Comparison of ENCODE assay signal across 8 cellular contexts in the genomic region with DNA sequence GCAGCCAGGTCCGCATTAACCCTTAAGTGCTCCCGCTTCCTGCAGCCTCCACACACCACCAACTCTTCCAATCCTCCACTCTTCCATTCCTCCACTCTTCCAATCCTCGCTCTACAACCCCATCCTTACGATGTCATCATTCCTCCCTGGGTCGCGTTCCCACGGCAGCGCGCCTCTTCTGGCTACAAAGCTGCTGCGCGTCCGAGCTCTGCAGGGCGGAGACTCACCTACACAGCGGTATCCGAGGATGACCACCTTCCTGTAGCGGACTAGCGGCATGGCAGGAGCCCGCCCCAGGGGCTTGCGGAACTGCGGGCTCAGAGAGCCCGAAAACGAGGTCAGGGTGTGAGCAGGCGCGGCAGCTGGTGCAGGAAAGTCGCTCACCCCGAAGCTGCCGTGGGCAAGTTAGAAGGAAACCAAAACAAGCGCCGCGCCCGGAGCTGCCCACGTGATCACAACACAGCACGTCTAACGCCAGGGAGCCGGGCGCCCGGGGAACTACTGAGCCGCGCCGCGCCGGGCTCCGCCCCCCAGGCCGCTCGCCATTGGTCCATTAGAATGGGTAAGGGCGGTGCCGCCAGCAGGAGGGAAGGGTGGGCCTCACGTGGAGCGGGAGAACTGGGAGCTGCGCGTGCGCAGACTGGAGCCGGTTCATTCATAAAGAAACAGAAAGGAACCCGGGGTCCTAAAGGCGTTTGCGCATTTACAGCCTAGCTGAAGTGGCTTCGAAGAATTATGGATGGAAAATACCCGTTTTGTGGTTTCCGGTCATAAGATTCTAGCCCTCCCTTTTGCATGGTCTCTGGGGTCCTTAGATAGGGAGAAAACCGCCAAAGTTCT. TPM values are rescaled to one million over a fixed set of nuclear protein-coding genes. Genes with fewer than 3 reads are reported as not detected.
DNase-seq lines count a peak whose midpoint lies in the region; ATAC-seq and TF ChIP-seq lines count a peak whose summit lies in the region.

A gene with protein sequence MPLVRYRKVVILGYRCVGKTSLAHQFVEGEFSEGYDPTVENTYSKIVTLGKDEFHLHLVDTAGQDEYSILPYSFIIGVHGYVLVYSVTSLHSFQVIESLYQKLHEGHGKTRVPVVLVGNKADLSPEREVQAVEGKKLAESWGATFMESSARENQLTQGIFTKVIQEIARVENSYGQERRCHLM (minus strand): TSS at position 473 of the 840 bp plus-strand sequence. CDS start 194 bp downstream, at position 279.

- ATAC-seq in GM19328 (IDR thresholded peaks at IDR 0.05; ENCODE audit: unreplicated experiment) (peak; percentile 99), HG03469 (IDR thresholded peaks at IDR 0.05; ENCODE audit: unreplicated experiment) (peak; percentile 93), left lung (peak; percentile 100)

- H3K9ac ChIP-seq in colonic mucosa (ENCODE audit: low read depth in 2 of 2, low read length in 2 of 2) = peak within 1 kb of the TSS; percentile 53 to 70

- H3K27ac ChIP-seq in C4-2B = peak within 1 kb of the TSS; percentile 42
- peak within 1 kb of the TSS; percentile 54 for H3K27ac ChIP-seq in colonic mucosa
- H3K27ac ChIP-seq in left lung = peak within 1 kb of the TSS; percentile 27 to 84

- no peaks in the 10 kb centered on the region for H3K9me3 ChIP-seq in colonic mucosa
- H3K9me3 ChIP-seq in left lung = no peaks in the 10 kb centered on the region

- H3K27me3 ChIP-seq in colonic mucosa (no peaks in the 10 kb centered on the region), left lung (no peaks in the 10 kb centered on the region)

- H3K4me3 ChIP-seq in colonic mucosa (peak within 1 kb of the TSS; percentile 74), left lung (peak within 1 kb of the TSS; percentile 57 to 76)

- peak; percentile 87 for DNase-seq in NCI-H524 treated with DMSO at 0.1 percent for 48 hours (lab: John Stamatoyannopoulos, UW)
- peak; percentile 98 to 99 for DNase-seq in activated CD4-positive, alpha-beta T cell treated with anti-CD3 and anti-CD28 coated beads for 4 hours
- DNase-seq in colonic mucosa = peak; percentile 99
- peak; percentile 99 to 100 for DNase-seq in left lung
- peak; percentile 98 for DNase-seq in stimulated activated CD4-positive, alpha-beta T cell treated with anti-CD3 and anti-CD28 coated beads, Interleukin-2, amount 100 ng/mL, for 48 hours

- intact Hi-C loops in colonic mucosa (cut with DNase I) = loop anchor here (10.0 kb wide), 1 partner anchor 55 kb away; no protein-coding TSS in a partner anchor
- intact Hi-C loops in left lung (cut with DNase I) = loop anchor here in 1 of 2 donors (10.0 kb wide), 1 partner anchor 55 kb away; no protein-coding TSS in a partner anchor

- H3K36me3 ChIP-seq in colonic mucosa (no peaks in the 10 kb centered on the region), left lung (no peaks in the 10 kb centered on the region)

- peaks cover 8% of the 10 kb centered on the region for H3K4me1 ChIP-seq in colonic mucosa
- H3K4me1 ChIP-seq in left lung = peaks cover 8 to 16% of the 10 kb centered on the region in 2 donors

- TF ChIP-seq CTCF in C4-2B (conservative IDR thresholded peaks at IDR 0.05) (no peak; the same call in 1 of the 2 replicates), colonic mucosa (IDR thresholded peaks at IDR 0.05) (no peak), left lung (IDR thresholded peaks at IDR 0.05) (no peak)

RNA-seq across cellular contexts. Expression of the gene that starts here (rescaled TPM):
- total RNA-seq in colonic mucosa = under 1 TPM; 0.27 to 0.32 TPM
- 1 to 10 TPM in 1 of 2 donors, under 1 TPM in 1; 0.71 to 1.1 TPM for total RNA-seq in left lung

Comparison
In these comparisons a context has a peak if more than half of its experiments do, and no peak if none do; other contexts are left out.
1. Peak in every context shown above with its lines: DNase-seq, ATAC-seq, H3K4me3 ChIP-seq and H3K27ac ChIP-seq.
2. Peak in DNase-seq, H3K4me3 ChIP-seq, H3K27ac ChIP-seq and H3K9ac ChIP-seq in colonic mucosa; RNA of the gene not detected or under 1 TPM.